Comparison of ENCODE assay signal across 2 cellular contexts in genomic region chr1:162550925-162551324, GRCh38.
TF ChIP-seq lines count a peak whose summit lies in the region.

No MANE protein-coding gene starts in this region.

TF ChIP-seq in HEK293, 187 proteins besides CTCF, POLR2A, EP300 and RAD21 (continued from another document):
- TF ChIP-seq, protein P1, sequence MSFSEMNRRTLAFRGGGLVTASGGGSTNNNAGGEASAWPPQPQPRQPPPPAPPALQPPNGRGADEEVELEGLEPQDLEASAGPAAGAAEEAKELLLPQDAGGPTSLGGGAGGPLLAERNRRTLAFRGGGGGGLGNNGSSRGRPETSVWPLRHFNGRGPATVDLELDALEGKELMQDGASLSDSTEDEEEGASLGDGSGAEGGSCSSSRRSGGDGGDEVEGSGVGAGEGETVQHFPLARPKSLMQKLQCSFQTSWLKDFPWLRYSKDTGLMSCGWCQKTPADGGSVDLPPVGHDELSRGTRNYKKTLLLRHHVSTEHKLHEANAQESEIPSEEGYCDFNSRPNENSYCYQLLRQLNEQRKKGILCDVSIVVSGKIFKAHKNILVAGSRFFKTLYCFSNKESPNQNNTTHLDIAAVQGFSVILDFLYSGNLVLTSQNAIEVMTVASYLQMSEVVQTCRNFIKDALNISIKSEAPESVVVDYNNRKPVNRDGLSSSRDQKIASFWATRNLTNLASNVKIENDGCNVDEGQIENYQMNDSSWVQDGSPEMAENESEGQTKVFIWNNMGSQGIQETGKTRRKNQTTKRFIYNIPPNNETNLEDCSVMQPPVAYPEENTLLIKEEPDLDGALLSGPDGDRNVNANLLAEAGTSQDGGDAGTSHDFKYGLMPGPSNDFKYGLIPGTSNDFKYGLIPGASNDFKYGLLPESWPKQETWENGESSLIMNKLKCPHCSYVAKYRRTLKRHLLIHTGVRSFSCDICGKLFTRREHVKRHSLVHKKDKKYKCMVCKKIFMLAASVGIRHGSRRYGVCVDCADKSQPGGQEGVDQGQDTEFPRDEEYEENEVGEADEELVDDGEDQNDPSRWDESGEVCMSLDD (tag by site-specific recombination; IDR thresholded peaks at IDR 0.05): no peak
- no peak for TF ChIP-seq ZBTB20 (tag by site-specific recombination; IDR thresholded peaks at IDR 0.05)
- TF ChIP-seq ZNF692 (tag by site-specific recombination; IDR thresholded peaks at IDR 0.05): no peak
- TF ChIP-seq, protein P2, sequence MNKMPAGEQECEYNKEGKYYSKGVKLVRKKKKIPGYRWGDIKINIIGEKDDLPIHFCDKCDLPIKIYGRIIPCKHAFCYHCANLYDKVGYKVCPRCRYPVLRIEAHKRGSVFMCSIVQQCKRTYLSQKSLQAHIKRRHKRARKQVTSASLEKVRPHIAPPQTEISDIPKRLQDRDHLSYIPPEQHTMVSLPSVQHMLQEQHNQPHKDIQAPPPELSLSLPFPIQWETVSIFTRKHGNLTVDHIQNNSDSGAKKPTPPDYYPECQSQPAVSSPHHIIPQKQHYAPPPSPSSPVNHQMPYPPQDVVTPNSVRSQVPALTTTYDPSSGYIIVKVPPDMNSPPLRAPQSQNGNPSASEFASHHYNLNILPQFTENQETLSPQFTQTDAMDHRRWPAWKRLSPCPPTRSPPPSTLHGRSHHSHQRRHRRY (tag by site-specific recombination; IDR thresholded peaks at IDR 0.05): no peak
TF ChIP-seq in HEK293: peak in this region for 1.

TF ChIP-seq in K562, 482 proteins besides CTCF, POLR2A, EP300 and RAD21 (continued from another document):
- 0 out of 2 replicates have a peak, but pooled peaks have one; percentile 25 for TF ChIP-seq MGA (IDR thresholded peaks at IDR 0.05)
- peak; percentile 50; the same call in 1 of the 2 replicates for TF ChIP-seq EHMT2 (IDR thresholded peaks at IDR 0.05)
- no peak for TF ChIP-seq ZNF318 (IDR thresholded peaks at IDR 0.05; ENCODE audit: borderline replicate concordance in 1 of 2, low read depth in 1 of 2)
- TF ChIP-seq MYNN (IDR thresholded peaks at IDR 0.05): no peak
- TF ChIP-seq MYNN (CRISPR knock-in tag; IDR thresholded peaks at IDR 0.05): no peak
- no peak for TF ChIP-seq DMBX1 (CRISPR knock-in tag; IDR thresholded peaks at IDR 0.05; ENCODE audit: borderline replicate concordance)
- TF ChIP-seq, protein P3, sequence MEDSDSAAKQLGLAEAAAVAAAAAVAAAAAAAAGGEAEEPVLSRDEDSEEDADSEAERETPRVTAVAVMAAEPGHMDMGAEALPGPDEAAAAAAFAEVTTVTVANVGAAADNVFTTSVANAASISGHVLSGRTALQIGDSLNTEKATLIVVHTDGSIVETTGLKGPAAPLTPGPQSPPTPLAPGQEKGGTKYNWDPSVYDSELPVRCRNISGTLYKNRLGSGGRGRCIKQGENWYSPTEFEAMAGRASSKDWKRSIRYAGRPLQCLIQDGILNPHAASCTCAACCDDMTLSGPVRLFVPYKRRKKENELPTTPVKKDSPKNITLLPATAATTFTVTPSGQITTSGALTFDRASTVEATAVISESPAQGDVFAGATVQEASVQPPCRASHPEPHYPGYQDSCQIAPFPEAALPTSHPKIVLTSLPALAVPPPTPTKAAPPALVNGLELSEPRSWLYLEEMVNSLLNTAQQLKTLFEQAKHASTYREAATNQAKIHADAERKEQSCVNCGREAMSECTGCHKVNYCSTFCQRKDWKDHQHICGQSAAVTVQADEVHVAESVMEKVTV (CRISPR knock-in tag; IDR thresholded peaks at IDR 0.05): no peak
- no peak for TF ChIP-seq ZNF589 (CRISPR knock-in tag; IDR thresholded peaks at IDR 0.05; ENCODE audit: low read depth)
- no peak for TF ChIP-seq BHLHE40 (IDR thresholded peaks at IDR 0.05; ENCODE audit: low read length)
- no peak for TF ChIP-seq KAT7 (CRISPR knock-in tag; IDR thresholded peaks at IDR 0.05; ENCODE audit: borderline replicate concordance)
- peak; percentile 34; the same call in 1 of the 2 replicates for TF ChIP-seq CEBPB (tag; IDR thresholded peaks at IDR 0.05)
- TF ChIP-seq, protein P4, sequence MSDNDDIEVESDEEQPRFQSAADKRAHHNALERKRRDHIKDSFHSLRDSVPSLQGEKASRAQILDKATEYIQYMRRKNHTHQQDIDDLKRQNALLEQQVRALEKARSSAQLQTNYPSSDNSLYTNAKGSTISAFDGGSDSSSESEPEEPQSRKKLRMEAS (CRISPR knock-in tag; IDR thresholded peaks at IDR 0.05): peak; percentile 54
- peak in 1 of 3 experiments; percentile 38 for TF ChIP-seq YY1 (IDR thresholded peaks at IDR 0.05; ENCODE audit: borderline replicate concordance in 1 of 3, control insufficient read depth in 1 of 3, extremely low read depth in 1 of 3, insufficient read depth in 3 of 3, insufficient read length in 1 of 3, insufficient replicate concordance in 2 of 3, low read depth in 1 of 3, low read length in 2 of 3)
